In genomic region chr1:33610391-33610790, GRCh38 we compare ENCODE assay signal across 1 cellular context.
TF ChIP-seq lines count a peak whose summit lies in the region.

No MANE protein-coding gene starts in this region.

TF ChIP-seq in HepG2, 621 proteins besides CTCF, POLR2A, EP300 and RAD21 (continued from another document):
- TF ChIP-seq, protein P1, sequence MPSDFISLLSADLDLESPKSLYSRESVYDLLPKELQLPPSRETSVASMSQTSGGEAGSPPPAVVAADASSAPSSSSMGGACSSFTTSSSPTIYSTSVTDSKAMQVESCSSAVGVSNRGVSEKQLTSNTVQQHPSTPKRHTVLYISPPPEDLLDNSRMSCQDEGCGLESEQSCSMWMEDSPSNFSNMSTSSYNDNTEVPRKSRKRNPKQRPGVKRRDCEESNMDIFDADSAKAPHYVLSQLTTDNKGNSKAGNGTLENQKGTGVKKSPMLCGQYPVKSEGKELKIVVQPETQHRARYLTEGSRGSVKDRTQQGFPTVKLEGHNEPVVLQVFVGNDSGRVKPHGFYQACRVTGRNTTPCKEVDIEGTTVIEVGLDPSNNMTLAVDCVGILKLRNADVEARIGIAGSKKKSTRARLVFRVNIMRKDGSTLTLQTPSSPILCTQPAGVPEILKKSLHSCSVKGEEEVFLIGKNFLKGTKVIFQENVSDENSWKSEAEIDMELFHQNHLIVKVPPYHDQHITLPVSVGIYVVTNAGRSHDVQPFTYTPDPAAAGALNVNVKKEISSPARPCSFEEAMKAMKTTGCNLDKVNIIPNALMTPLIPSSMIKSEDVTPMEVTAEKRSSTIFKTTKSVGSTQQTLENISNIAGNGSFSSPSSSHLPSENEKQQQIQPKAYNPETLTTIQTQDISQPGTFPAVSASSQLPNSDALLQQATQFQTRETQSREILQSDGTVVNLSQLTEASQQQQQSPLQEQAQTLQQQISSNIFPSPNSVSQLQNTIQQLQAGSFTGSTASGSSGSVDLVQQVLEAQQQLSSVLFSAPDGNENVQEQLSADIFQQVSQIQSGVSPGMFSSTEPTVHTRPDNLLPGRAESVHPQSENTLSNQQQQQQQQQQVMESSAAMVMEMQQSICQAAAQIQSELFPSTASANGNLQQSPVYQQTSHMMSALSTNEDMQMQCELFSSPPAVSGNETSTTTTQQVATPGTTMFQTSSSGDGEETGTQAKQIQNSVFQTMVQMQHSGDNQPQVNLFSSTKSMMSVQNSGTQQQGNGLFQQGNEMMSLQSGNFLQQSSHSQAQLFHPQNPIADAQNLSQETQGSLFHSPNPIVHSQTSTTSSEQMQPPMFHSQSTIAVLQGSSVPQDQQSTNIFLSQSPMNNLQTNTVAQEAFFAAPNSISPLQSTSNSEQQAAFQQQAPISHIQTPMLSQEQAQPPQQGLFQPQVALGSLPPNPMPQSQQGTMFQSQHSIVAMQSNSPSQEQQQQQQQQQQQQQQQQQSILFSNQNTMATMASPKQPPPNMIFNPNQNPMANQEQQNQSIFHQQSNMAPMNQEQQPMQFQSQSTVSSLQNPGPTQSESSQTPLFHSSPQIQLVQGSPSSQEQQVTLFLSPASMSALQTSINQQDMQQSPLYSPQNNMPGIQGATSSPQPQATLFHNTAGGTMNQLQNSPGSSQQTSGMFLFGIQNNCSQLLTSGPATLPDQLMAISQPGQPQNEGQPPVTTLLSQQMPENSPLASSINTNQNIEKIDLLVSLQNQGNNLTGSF (CRISPR knock-in tag; IDR thresholded peaks at IDR 0.05), result no peak
- TF ChIP-seq ARID5B (CRISPR knock-in tag; IDR thresholded peaks at IDR 0.05) (no peak), ZNF841 (CRISPR knock-in tag; IDR thresholded peaks at IDR 0.05; ENCODE audit: borderline replicate concordance) (no peak), RFXAP (CRISPR knock-in tag; IDR thresholded peaks at IDR 0.05; ENCODE audit: borderline replicate concordance) (no peak), TMF1 (CRISPR knock-in tag; IDR thresholded peaks at IDR 0.05; ENCODE audit: low read depth) (no peak)
